Comparison of ENCODE assay signal across 8 cellular contexts in genomic region chr9:121269030-121269887, GRCh38. TPM values are rescaled to one million over a fixed set of nuclear protein-coding genes. Genes with fewer than 3 reads are reported as not detected.
DNase-seq lines count a peak whose midpoint lies in the region; ATAC-seq and TF ChIP-seq lines count a peak whose summit lies in the region.

No MANE protein-coding gene starts in this region.

- H4K8ac ChIP-seq in mesendoderm (ENCODE audit: low read depth, low read length) = no peak overlapping the region

- H3K4me3 ChIP-seq in KMS-11 (IDR thresholded peaks at IDR 0.05; ENCODE audit: insufficient read depth, low read depth, low read length) (no peak overlapping the region), coronary artery (peak overlapping the region; percentile 91), mesendoderm (ENCODE audit: low read length) (no peak overlapping the region), uterus (peak overlapping the region; percentile 69 to 96)

- H3K4me1 ChIP-seq in KMS-11 (ENCODE audit: low read depth, poor library complexity, severe bottlenecking) (peaks cover 9% of the 10 kb centered on the region), mesendoderm (ENCODE audit: control insufficient read depth, low read depth, low read length) (peaks cover 2% of the 10 kb centered on the region), uterus (peaks cover 11 to 36% of the 10 kb centered on the region in 2 donors)

- no peaks in the 10 kb centered on the region for H4K20me1 ChIP-seq in KMS-11 (ENCODE audit: insufficient read depth)

- no peaks in the 10 kb centered on the region for H3K79me1 ChIP-seq in mesendoderm (ENCODE audit: low read length)

- DNase-seq in Daoy (ENCODE audit: low read depth) (peak; percentile 55), coronary artery (ENCODE audit: low spot score) (peak; percentile 81), mesendoderm (peak; percentile 63), uterus (peak; percentile 46 to 54), G401 (ENCODE audit: low spot score) (no peak), NCI-H1436 (lab: John Stamatoyannopoulos, UW) (no peak)

- no peaks in the 10 kb centered on the region for H3K79me2 ChIP-seq in KMS-11 (ENCODE audit: insufficient read depth, low read depth)
- H3K79me2 ChIP-seq in mesendoderm (ENCODE audit: control insufficient read depth, insufficient read depth, low read length) = no peaks in the 10 kb centered on the region

- H2BK5ac ChIP-seq in mesendoderm (ENCODE audit: low read length) = no peak overlapping the region

- H3K9me3 ChIP-seq in uterus = no peaks in the 10 kb centered on the region

- TF ChIP-seq CTCF in KMS-11 (conservative IDR thresholded peaks at IDR 0.05; ENCODE audit: low read depth, low read length) (no peak), coronary artery (IDR thresholded peaks at IDR 0.05) (no peak), uterus (IDR thresholded peaks at IDR 0.05) (no peak)

- H2BK120ac ChIP-seq in mesendoderm (ENCODE audit: low read depth, low read length) = peak overlapping the region; percentile 18

- no peak overlapping the region for H2AFZ ChIP-seq in KMS-11 (ENCODE audit: low read depth)

- no peak overlapping the region for H3K4ac ChIP-seq in mesendoderm (ENCODE audit: low read depth, low read length)

- no peak overlapping the region for H2BK15ac ChIP-seq in mesendoderm (replicated peaks; ENCODE audit: low read depth)

- H3K27me3 ChIP-seq in KMS-11 (ENCODE audit: insufficient read depth, low read depth) = no peaks in the 10 kb centered on the region; the same call in 1 of the 2 replicates
- no peaks in the 10 kb centered on the region for H3K27me3 ChIP-seq in mesendoderm (ENCODE audit: insufficient read depth, low read length, poor library complexity)
- H3K27me3 ChIP-seq in uterus = no peaks in the 10 kb centered on the region

- no peak for ATAC-seq in HG02973 (IDR thresholded peaks at IDR 0.05; ENCODE audit: unreplicated experiment)

- no peaks in the 10 kb centered on the region for H3K36me3 ChIP-seq in KMS-11 (ENCODE audit: insufficient read depth)
- no peaks in the 10 kb centered on the region for H3K36me3 ChIP-seq in mesendoderm (ENCODE audit: control insufficient read depth, insufficient read depth, low read length)
- H3K36me3 ChIP-seq in uterus = no peaks in the 10 kb centered on the region

- H3K18ac ChIP-seq in mesendoderm (ENCODE audit: low read length) = peak overlapping the region; percentile 35

- H4K5ac ChIP-seq in mesendoderm (ENCODE audit: low read length) = no peak overlapping the region

- H3K56ac ChIP-seq in mesendoderm (ENCODE audit: low read length) = peak overlapping the region; percentile 72

- no peak overlapping the region for H2AK5ac ChIP-seq in mesendoderm (ENCODE audit: low read length)

- peak overlapping the region; percentile 90; the same call in 1 of the 2 replicates for H3K4me2 ChIP-seq in KMS-11
- H3K4me2 ChIP-seq in mesendoderm (ENCODE audit: low read length) = peak overlapping the region; percentile 52

- H3K27ac ChIP-seq in KMS-11 (no peak overlapping the region), coronary artery (peak overlapping the region; percentile 93 to 97), mesendoderm (ENCODE audit: low read depth, low read length) (no peak overlapping the region), uterus (peak overlapping the region; percentile 89 to 100)

- in situ Hi-C loops in G401 (cut with HindIII; ENCODE audit: low sequenced_read_pairs) = no loop called here

- H3K9ac ChIP-seq in KMS-11 = no peak overlapping the region
- peak overlapping the region; percentile 57 for H3K9ac ChIP-seq in mesendoderm (ENCODE audit: low read length)

- no CpG with 5 or more reads among the region's 15 CpGs for WGBS in mesendoderm (ENCODE audit: extremely low coverage, insufficient coverage, low lambda C conversion rate)

- intact Hi-C loops in uterus (cut with DNase I; ENCODE audit: low total_unique reads) = no loop called here

- H3K23ac ChIP-seq in mesendoderm (ENCODE audit: low read length) = no peak overlapping the region

- peak; percentile 23 to 50 for TF ChIP-seq POLR2A in uterus (IDR thresholded peaks at IDR 0.05)

RNA-seq across cellular contexts. Expression of gene GSN, which starts 1.3 kb away (rescaled TPM):
- 94.4 and 95.2 TPM in 2 replicates for total RNA-seq in Daoy (2014; rRNA removed; shearing (Covaris generic))
- 12.4 TPM for polyA plus RNA-seq in mesendoderm (2013, experiment 1 of 2)
- 13.0 TPM for polyA plus RNA-seq in mesendoderm (2013, experiment 2 of 2)
- total RNA-seq in uterus = 1,000 to 10,000 TPM in 2 of 4 donors, 100 to 1,000 TPM in 2; 567 to 1,619 (median 884) TPM
- total RNA-seq in G401 (2014; rRNA removed; shearing (Covaris generic)) = 333 and 366 TPM in 2 replicates

Comparison
In these comparisons a context has a peak if more than half of its experiments do, and no peak if none do; other contexts are left out.
1. DNase-seq: peak in Daoy (single experiment), coronary artery (single experiment), mesendoderm (single experiment) and uterus (2 of 2); none in G401 (single experiment) and NCI-H1436 (single experiment).
2. H3K27ac ChIP-seq: peak in coronary artery (2 of 2) and uterus (2 of 2); none in KMS-11 (single experiment) and mesendoderm (single experiment).
3. H3K4me3 ChIP-seq: peak in coronary artery (single experiment) and uterus (2 of 2); none in KMS-11 (single experiment) and mesendoderm (single experiment).